ENCODE assay signal across 22 cellular contexts in the genomic region with DNA sequence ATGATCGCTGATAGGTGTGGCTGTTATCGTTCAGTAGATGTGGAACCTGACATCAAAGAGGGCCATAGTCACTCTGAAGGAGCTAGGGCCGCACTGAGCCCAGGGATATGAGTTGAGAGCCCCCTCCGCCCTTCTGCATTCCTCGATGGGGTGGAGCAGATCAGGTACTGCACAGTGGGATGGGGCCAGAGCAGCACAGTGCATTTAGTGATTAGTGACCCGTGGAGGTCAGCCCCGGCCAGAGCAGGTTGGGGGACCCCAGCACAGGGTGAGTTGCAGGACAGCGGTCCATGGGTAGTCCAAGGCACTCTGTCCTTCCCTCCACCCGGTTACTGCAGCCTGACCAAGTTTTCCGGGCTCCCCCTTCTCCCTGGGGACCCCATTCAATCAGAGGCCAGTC.
"Had no signal": no experiment of that assay in that cellular context is flagged by ENCODE, and none has a peak within 500 bp of the region (broad histone marks: within the 10 kb centered on the region; RNA-seq: fewer than 3 reads in every experiment).

No MANE protein-coding gene starts in this region.

- ATAC-seq: esophagus mucosa; heart left ventricle; left lobe of liver; mucosa of descending colon; naive thymus-derived CD8-positive, alpha-beta T cell; stimulated activated effector memory CD8-positive, alpha-beta T cell treated with anti-CD3 and anti-CD28 coated beads, Interleukin-12 subunit alpha, Interleukin-12 subunit beta, amount 100 ng/mL, for 72 hours; stimulated activated naive CD8-positive, alpha-beta T cell treated with anti-CD3 and anti-CD28 coated beads, Interleukin-15, Interleukin-2, amounts not matched to agents 100 U/mL and 50 U/mL, for 24 hours had no signal

- FAIRE-seq: endometrium, frontal cortex had no signal

- H3K27ac Mint-ChIP-seq: progenitor cell of endocrine pancreas; stimulated activated effector memory CD8-positive, alpha-beta T cell treated with anti-CD3 and anti-CD28 coated beads, Interleukin-12 subunit alpha, Interleukin-12 subunit beta, amount 100 ng/mL, for 72 hours had no signal

- H3K4me1 ChIP-seq: suprapubic skin, vagina had no signal

- DNase-seq: effector memory CD4-positive, alpha-beta T cell; heart left ventricle; hippocampal formation; mammary epithelial cell; mucosa of descending colon; naive thymus-derived CD8-positive, alpha-beta T cell; right cardiac atrium; stimulated activated CD4-positive, alpha-beta T cell treated with anti-CD3 and anti-CD28 coated beads, Interleukin-4, amount 100 ng/mL, for 1 hour; stimulated activated CD8-positive, alpha-beta memory T cell treated with anti-CD3 and anti-CD28 coated beads, Interleukin-4, amount 100 ng/mL, for 48 hours; stimulated activated naive CD8-positive, alpha-beta T cell treated with anti-CD3 and anti-CD28 coated beads, Interleukin-15, Interleukin-2, amounts not matched to agents 100 U/mL and 50 U/mL, for 24 hours; thyroid gland; upper lobe of left lung had no signal

- H3K36me3 ChIP-seq: heart left ventricle, neutrophil, suprapubic skin, thyroid gland, upper lobe of left lung, vagina had no signal

- H3K4me3 Mint-ChIP-seq: naive thymus-derived CD8-positive, alpha-beta T cell; stimulated activated effector memory CD8-positive, alpha-beta T cell treated with anti-CD3 and anti-CD28 coated beads, Interleukin-12 subunit alpha, Interleukin-12 subunit beta, amount 100 ng/mL, for 72 hours had no signal

- H3K4me2 ChIP-seq: smooth muscle cell had no signal

- H3K36me3 Mint-ChIP-seq: naive thymus-derived CD8-positive, alpha-beta T cell; stimulated activated effector memory CD8-positive, alpha-beta T cell treated with anti-CD3 and anti-CD28 coated beads, Interleukin-12 subunit alpha, Interleukin-12 subunit beta, amount 100 ng/mL, for 72 hours had no signal

- H3K27me3 ChIP-seq: neutrophil, thyroid gland, upper lobe of left lung, vagina had no signal

- H3K9me3 ChIP-seq: heart left ventricle, mucosa of descending colon, neutrophil, suprapubic skin, thyroid gland, upper lobe of left lung, vagina had no signal

- H3K4me3 ChIP-seq: heart left ventricle, mucosa of descending colon, smooth muscle cell, suprapubic skin, thyroid gland, upper lobe of left lung, vagina had no signal

- H3K27ac ChIP-seq: heart left ventricle, neutrophil, suprapubic skin, thyroid gland, upper lobe of left lung, vagina had no signal

- H3K4me1 Mint-ChIP-seq: naive thymus-derived CD8-positive, alpha-beta T cell; stimulated activated effector memory CD8-positive, alpha-beta T cell treated with anti-CD3 and anti-CD28 coated beads, Interleukin-12 subunit alpha, Interleukin-12 subunit beta, amount 100 ng/mL, for 72 hours had no signal
